Comparison of ENCODE assay signal across 25 cellular contexts in genomic region chr2:172488556-172488955, GRCh38.
DNase-seq lines count a peak whose midpoint lies in the region; ATAC-seq and TF ChIP-seq lines count a peak whose summit lies in the region.
"Had no signal": no experiment of that assay in that cellular context is flagged by ENCODE, and none has a peak within 500 bp of the region (broad histone marks: within the 10 kb centered on the region; RNA-seq: fewer than 3 reads in every experiment).

No MANE protein-coding gene starts in this region.

- H3K56ac ChIP-seq in IMR-90 (ENCODE audit: extremely low read depth, insufficient read depth, low read length), result no peak overlapping the region

- peaks cover 96% of the 10 kb centered on the region for H3K36me3 Mint-ChIP-seq in CD4-positive, alpha-beta T cell (ENCODE audit: low read depth)

- H2BK15ac ChIP-seq in IMR-90 (ENCODE audit: low read depth, low read length), result no peak overlapping the region

- H3K18ac ChIP-seq in IMR-90 (ENCODE audit: low read depth, low read length) (no peak overlapping the region), trophoblast cell (ENCODE audit: low read length) (no peak overlapping the region)

- H3K4me1 Mint-ChIP-seq in CD4-positive, alpha-beta T cell (ENCODE audit: low read depth), result peaks cover 50% of the 10 kb centered on the region

- H3K27ac Mint-ChIP-seq in CD4-positive, alpha-beta T cell, result peak overlapping the region; percentile 95

- H3K79me1 ChIP-seq in IMR-90 (ENCODE audit: low read depth in 1 of 2, low read length in 2 of 2) (no peaks in the 10 kb centered on the region), trophoblast cell (ENCODE audit: low read length) (no peaks in the 10 kb centered on the region)

- H3K27ac ChIP-seq in CD4-positive, alpha-beta T cell (ENCODE audit: low read depth, low read length), result no peak overlapping the region
- H3K27ac ChIP-seq in IMR-90 (ENCODE audit: insufficient read depth, low read length) (no peak overlapping the region), trophoblast cell (ENCODE audit: low read depth, low read length) (no peak overlapping the region), vagina (no peak overlapping the region)
- H3K27ac ChIP-seq: A549; BLaER1 treated with 17β-estradiol and CSF1 and Interleukin-3, amounts not matched to agents 10 nM and 100 nM; PC-9; SJSA1 had no signal

- H2BK120ac ChIP-seq in IMR-90 (ENCODE audit: low read depth, low read length) (no peak overlapping the region), trophoblast cell (ENCODE audit: insufficient read depth, low read length, poor library complexity) (no peak overlapping the region)

- H3K36me3 ChIP-seq in IMR-90 (ENCODE audit: control insufficient read depth, insufficient read depth, low read length), result peaks cover 8% of the 10 kb centered on the region; the same call in 1 of the 2 replicates
- H3K36me3 ChIP-seq in trophoblast cell (ENCODE audit: control insufficient read depth in 1 of 2, insufficient read depth in 2 of 2, low read length in 2 of 2), result peaks cover 9 to 14% of the 10 kb centered on the region in 2 experiments
- H3K36me3 ChIP-seq in vagina, result peaks cover 0 to 11% of the 10 kb centered on the region in 2 donors

- no peaks in the 10 kb centered on the region for H3K9me3 Mint-ChIP-seq in CD4-positive, alpha-beta T cell

- H3K4ac ChIP-seq in IMR-90 (ENCODE audit: low read depth, low read length) (no peak overlapping the region), trophoblast cell (ENCODE audit: low read depth, low read length) (no peak overlapping the region)

- no peaks in the 10 kb centered on the region for H3K79me2 ChIP-seq in trophoblast cell (ENCODE audit: control insufficient read depth, insufficient read depth, low read length, poor library complexity)

- H3K9me3 ChIP-seq in CD4-positive, alpha-beta T cell (ENCODE audit: control insufficient read depth, low read length), result no peaks in the 10 kb centered on the region
- H3K9me3 ChIP-seq in IMR-90 (ENCODE audit: control insufficient read depth, insufficient read depth, low read length) (no peaks in the 10 kb centered on the region), trophoblast cell (ENCODE audit: insufficient read depth, low read depth, low read length) (peaks cover 1% of the 10 kb centered on the region), vagina (no peaks in the 10 kb centered on the region)
- H3K9me3 ChIP-seq: A549; BLaER1 treated with 17β-estradiol and CSF1 and Interleukin-3, amounts not matched to agents 10 nM and 100 nM; SJSA1 had no signal

- TF ChIP-seq RAD21 in IMR-90 (IDR thresholded peaks at IDR 0.05; ENCODE audit: low read length), result no peak

- H3K9me1 ChIP-seq in IMR-90 (ENCODE audit: insufficient read depth, low read length), result no peaks in the 10 kb centered on the region

- in situ Hi-C loops in IMR-90 (cut with MboI; ENCODE audit: low sequenced_read_pairs), result no loop called here

- DNase-seq in CD4-positive, alpha-beta T cell, result no peak
- no peak for DNase-seq in IMR-90
- DNase-seq in astrocyte of the hippocampus (ENCODE audit: low read depth, low spot score), result peak; percentile 14
- no peak for DNase-seq in trophoblast cell
- no peak for DNase-seq in RKO (ENCODE audit: low spot score)
- DNase-seq in cerebellar nuclear complex (lab: John Stamatoyannopoulos, UW), result no peak
- no peak for DNase-seq in vagina (ENCODE audit: extremely low spot score in 2 of 2)
- DNase-seq: AML-193; Calu3; DMS153; DND-41; Karpas-422; NCI-H1092 treated with DMSO at 0.1 percent for 48 hours; NCI-H187; NCI-H2081 treated with DMSO at 0.1 percent for 48 hours; NCI-H2171 treated with DMSO at 0.1 percent for 48 hours; NCI-H345; NCI-H510A treated with DMSO at 0.1 percent for 48 hours; NK-92 treated with Interleukin-12 subunit alpha and Interleukin-12 subunit beta, amount 100 ng/mL, for 24 hours; PC-9; Right ventricle myocardium superior; RPMI8226 had no signal

- H2BK12ac ChIP-seq in trophoblast cell (ENCODE audit: low read length), result no peak overlapping the region

- H3K23ac ChIP-seq in IMR-90 (ENCODE audit: low read depth, low read length) (no peak overlapping the region; the same call in 1 of the 2 replicates), trophoblast cell (ENCODE audit: low read length) (no peak overlapping the region)

- intact Hi-C loops in CD4-positive, alpha-beta T cell (cut with DNase I, micrococcal nuclease), result loop anchor here in 1 of 2 experiments (10.0 kb wide), 2 partner anchors 226 to 564 kb away; partner anchors contain the start of gene HAT1
- intact Hi-C loops in IMR-90 (cut with micrococcal nuclease) (no loop called here), vagina (cut with DNase I) (no loop called here)

- POLR2A ChIA-PET in CD4-positive, alpha-beta T cell (lab: Charles Lee), result interaction anchor here (0.9 kb wide), 1 partner anchor 11 kb away, joined by 3 read pairs; no protein-coding TSS in a partner anchor
- POLR2A ChIA-PET in IMR-90 (lab: Charles Lee; ENCODE audit: unreplicated experiment), result no interaction called here

- H2BK5ac ChIP-seq in IMR-90 (ENCODE audit: low read depth, low read length, poor library complexity, severe bottlenecking) (no peak overlapping the region), trophoblast cell (ENCODE audit: low read depth, low read length, poor library complexity) (no peak overlapping the region)

- no peaks in the 10 kb centered on the region; the same call in 1 of the 2 replicates for H3K4me1 ChIP-seq in IMR-90 (ENCODE audit: control insufficient read depth, insufficient read depth, low read length)
- no peaks in the 10 kb centered on the region for H3K4me1 ChIP-seq in trophoblast cell (ENCODE audit: control insufficient read depth in 1 of 2, insufficient read depth in 2 of 2, low read length in 2 of 2)
- H3K4me1 ChIP-seq in vagina, result no peaks in the 10 kb centered on the region
- H3K4me1 ChIP-seq: A549; BLaER1 treated with 17β-estradiol and CSF1 and Interleukin-3, amounts not matched to agents 10 nM and 100 nM; SJSA1 had no signal

- no peak for TF ChIP-seq CTCF in CD4-positive, alpha-beta T cell (IDR thresholded peaks at IDR 0.05)
- TF ChIP-seq CTCF in IMR-90 (conservative IDR thresholded peaks at IDR 0.05; ENCODE audit: low read depth, low read length) (no peak), vagina (IDR thresholded peaks at IDR 0.05) (no peak)

- H4K5ac ChIP-seq in IMR-90 (ENCODE audit: low read depth, low read length), result no peak overlapping the region

- 100% methylated on average over 1 of the region's 3 CpGs; no CpG with 5 or more reads in 1 of the 2 experiments for WGBS in IMR-90 (ENCODE audit: extremely low coverage in 2 of 2, insufficient read length in 1 of 2), 2 experiments
- WGBS in trophoblast cell (ENCODE audit: extremely low coverage, insufficient coverage, insufficient read length), result no CpG with 5 or more reads among the region's 3 CpGs

- no peak overlapping the region for H4K91ac ChIP-seq in IMR-90 (ENCODE audit: insufficient read depth, low read depth, low read length)
- H4K91ac ChIP-seq in trophoblast cell (ENCODE audit: low read depth, low read length), result no peak overlapping the region

- ATAC-seq in CD4-positive, alpha-beta T cell (ENCODE audit: poor library complexity), result no peak
- no peak for ATAC-seq in IMR-90 (ENCODE audit: low read depth)
- ATAC-seq: A549 had no signal

- H2AK5ac ChIP-seq in IMR-90 (ENCODE audit: low read depth, low read length) (no peak overlapping the region), trophoblast cell (ENCODE audit: low read length) (no peak overlapping the region)

- CTCF ChIA-PET in CD4-positive, alpha-beta T cell (lab: Charles Lee), result no interaction called here
- CTCF ChIA-PET in IMR-90 (lab: Yijun Ruan, JAX), result interaction anchor here (0.5 kb wide), 1 partner anchor 472 kb away, joined by 3 read pairs; no protein-coding TSS in a partner anchor

- H3K4me3 Mint-ChIP-seq in CD4-positive, alpha-beta T cell, result no peak overlapping the region

- no peaks in the 10 kb centered on the region for H4K20me1 ChIP-seq in IMR-90 (ENCODE audit: insufficient read depth, low read length)
- H4K20me1 ChIP-seq: BLaER1 treated with 17β-estradiol and CSF1 and Interleukin-3, amounts not matched to agents 10 nM and 100 nM had no signal

- H3K14ac ChIP-seq in IMR-90 (replicated peaks; ENCODE audit: low read depth, low read length) (no peak overlapping the region), trophoblast cell (ENCODE audit: low read length) (no peak overlapping the region)

- H3K4me2 ChIP-seq in IMR-90 (ENCODE audit: low read depth, low read length) (no peak overlapping the region), trophoblast cell (ENCODE audit: low read length) (no peak overlapping the region)
- H3K4me2 ChIP-seq: A549; BLaER1 treated with 17β-estradiol and CSF1 and Interleukin-3, amounts not matched to agents 10 nM and 100 nM; PC-9 had no signal

- H4K8ac ChIP-seq in IMR-90 (ENCODE audit: low read depth in 2 of 2, low read length in 2 of 2) (no peak overlapping the region), trophoblast cell (ENCODE audit: low read depth, low read length) (no peak overlapping the region)

- peak overlapping the region; percentile 39 for H2AK9ac ChIP-seq in IMR-90 (replicated peaks; ENCODE audit: low read depth, low read length, poor library complexity)

- no peaks in the 10 kb centered on the region for H3K27me3 Mint-ChIP-seq in CD4-positive, alpha-beta T cell

- dilution Hi-C loops in IMR-90 (cut with HindIII; ENCODE audit: low sequenced_read_pairs, unreplicated experiment), result no loop called here

- H3K4me3 ChIP-seq in IMR-90 (ENCODE audit: insufficient read depth, low read depth, low read length), result no peak overlapping the region
- no peak overlapping the region for H3K4me3 ChIP-seq in trophoblast cell (ENCODE audit: low read depth, low read length)
- H3K4me3 ChIP-seq in vagina, result no peak overlapping the region
- H3K4me3 ChIP-seq: A549; BLaER1 treated with 17β-estradiol and CSF1 and Interleukin-3, amounts not matched to agents 10 nM and 100 nM; PC-9; SJSA1 had no signal

- no TSS peak for BruUV-seq in IMR-90 (replicated peaks; lab: Mats Ljungman, UMichigan)

- no peak overlapping the region for H2BK20ac ChIP-seq in IMR-90 (ENCODE audit: low read depth, low read length)

- no peak overlapping the region for H4K12ac ChIP-seq in trophoblast cell (ENCODE audit: low read depth, low read length)

- no peak for TF ChIP-seq POLR2A in IMR-90 (IDR thresholded peaks at IDR 0.05; ENCODE audit: low read depth, low read length)
- TF ChIP-seq POLR2A in vagina (IDR thresholded peaks at IDR 0.05), result no peak

- H3K27me3 ChIP-seq in CD4-positive, alpha-beta T cell (ENCODE audit: control insufficient read depth, insufficient read depth, low read length), result no peaks in the 10 kb centered on the region
- H3K27me3 ChIP-seq in IMR-90 (ENCODE audit: control insufficient read depth, insufficient read depth, low read length) (no peaks in the 10 kb centered on the region), trophoblast cell (ENCODE audit: insufficient read depth, low read length) (no peaks in the 10 kb centered on the region), vagina (no peaks in the 10 kb centered on the region)
- H3K27me3 ChIP-seq: BLaER1 treated with 17β-estradiol and CSF1 and Interleukin-3, amounts not matched to agents 10 nM and 100 nM; SJSA1 had no signal

- H2AFZ ChIP-seq in IMR-90 (replicated peaks; ENCODE audit: low read length, poor library complexity), result no peak overlapping the region
- H2AFZ ChIP-seq in trophoblast cell (ENCODE audit: insufficient read depth, low read length, poor library complexity), result no peak overlapping the region
- H2AFZ ChIP-seq: PC-9 had no signal

- H3K9ac ChIP-seq in IMR-90 (ENCODE audit: low read depth, low read length), result no peak overlapping the region
- H3K9ac ChIP-seq in trophoblast cell (ENCODE audit: low read length), result peak overlapping the region; percentile 36
- H3K9ac ChIP-seq: BLaER1 treated with 17β-estradiol and CSF1 and Interleukin-3, amounts not matched to agents 10 nM and 100 nM had no signal
